Comparison of ENCODE assay signal across 8 cellular contexts in the genomic region with DNA sequence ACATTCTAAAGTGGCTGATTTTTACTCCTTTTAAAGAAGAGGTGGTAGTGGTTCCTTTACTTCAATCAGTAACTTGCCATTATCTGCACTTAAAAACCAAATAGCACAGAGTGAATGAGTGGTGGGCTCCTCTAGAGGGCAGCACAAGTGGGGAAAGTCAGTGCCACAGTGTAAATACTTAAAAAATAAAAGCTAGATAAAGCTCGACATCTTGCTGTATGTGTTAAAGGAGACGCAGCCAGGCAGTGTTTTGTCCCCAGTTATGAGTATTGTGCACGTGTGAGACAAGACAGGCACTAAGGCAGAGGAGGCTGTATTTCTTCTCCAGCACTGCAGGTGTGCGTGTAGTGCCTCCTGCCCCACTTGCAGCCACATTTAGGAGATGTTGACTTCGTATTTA. TPM values are rescaled to one million over a fixed set of nuclear protein-coding genes. Genes with fewer than 3 reads are reported as not detected.
A peak's percentile ranks its signal among the peaks of the same experiment; 100 is the strongest.
DNase-seq lines count a peak whose midpoint lies in the region; ATAC-seq, FAIRE-seq and TF ChIP-seq lines count a peak whose summit lies in the region.

No MANE protein-coding gene starts in this region.

- H4K20me1 ChIP-seq in endothelial cell of umbilical vein (replicated peaks; ENCODE audit: control insufficient read depth, extremely low read depth, insufficient read depth, low read length) = no peaks in the 10 kb centered on the region

- dilution Hi-C loops in endothelial cell of umbilical vein (cut with MboI; ENCODE audit: extremely low pct_ligation_motif_present, low sequenced_read_pairs) = no loop called here

- no peak overlapping the region for H3K9ac ChIP-seq in endothelial cell of umbilical vein (replicated peaks; ENCODE audit: extremely low read depth, insufficient read depth, low read length)

- BruUV-seq in endothelial cell of umbilical vein (replicated peaks; lab: Mats Ljungman, UMichigan) = no TSS peak

- no peaks in the 10 kb centered on the region for H3K79me2 ChIP-seq in endothelial cell of umbilical vein (ENCODE audit: control insufficient read depth, insufficient read depth, low read length)

- H3K9me1 ChIP-seq in endothelial cell of umbilical vein (replicated peaks; ENCODE audit: control insufficient read depth, extremely low read depth, insufficient read depth, low read length) = no peaks in the 10 kb centered on the region

- TF ChIP-seq POLR2A in endothelial cell of umbilical vein (IDR thresholded peaks at IDR 0.05; ENCODE audit: low read depth, low read length) = no peak
- no peak for TF ChIP-seq POLR2A in vagina (IDR thresholded peaks at IDR 0.05)

- H3K9me3 ChIP-seq in endothelial cell of umbilical vein (replicated peaks; ENCODE audit: control insufficient read depth, insufficient read depth, low read length) = no peaks in the 10 kb centered on the region
- no peaks in the 10 kb centered on the region for H3K9me3 ChIP-seq in vagina

- intact Hi-C loops in endothelial cell of umbilical vein (cut with micrococcal nuclease) = loop anchor here (2.0 to 5.0 kb wide), 2 partner anchors 118 to 349 kb away; no protein-coding TSS in a partner anchor
- intact Hi-C loops in vagina (cut with DNase I) = no loop called here

- no peaks in the 10 kb centered on the region for H3K27me3 ChIP-seq in endothelial cell of umbilical vein (ENCODE audit: control insufficient read depth in 2 of 2, insufficient read depth in 2 of 2, low read length in 2 of 2)
- no peaks in the 10 kb centered on the region for H3K27me3 ChIP-seq in vagina

- H3K4me1 ChIP-seq in endothelial cell of umbilical vein (ENCODE audit: control insufficient read depth, extremely low read depth, insufficient read depth, low read length) (no peaks in the 10 kb centered on the region), vagina (no peaks in the 10 kb centered on the region)

- POLR2A ChIA-PET in endothelial cell of umbilical vein (lab: Charles Lee) = no interaction called here

- H2AFZ ChIP-seq in endothelial cell of umbilical vein (ENCODE audit: low read depth, low read length) = no peak overlapping the region

- in situ Hi-C loops in SK-MEL-5 (cut with HindIII; ENCODE audit: low pct_unique_long_range_greater_than_20kb, low sequenced_read_pairs) = no loop called here

- no peak overlapping the region for H3K27ac ChIP-seq in 22Rv1
- H3K27ac ChIP-seq in endothelial cell of umbilical vein (ENCODE audit: insufficient read depth, low read depth, low read length) = no peak overlapping the region
- H3K27ac ChIP-seq in vagina = no peak overlapping the region

- CTCF ChIA-PET in endothelial cell of umbilical vein (lab: Charles Lee) = interaction anchor here (0.5 to 2.3 kb wide), 55 partner anchors 8 to 384 kb away, joined by 3 to 51 read pairs (median 4); a partner anchor contains a TSS

- H3K4me3 ChIP-seq in endothelial cell of umbilical vein (replicated peaks in 1 of 3; ENCODE audit: insufficient read depth in 1 of 3, low read depth in 1 of 3, low read length in 3 of 3) (no peak overlapping the region), vagina (no peak overlapping the region)

- TF ChIP-seq CTCF in 22Rv1 (IDR thresholded peaks at IDR 0.05) = peak; percentile 82
- peak; percentile 56 to 74 for TF ChIP-seq CTCF in endothelial cell of umbilical vein (IDR thresholded peaks at IDR 0.05; ENCODE audit: extremely low read depth in 1 of 2, insufficient read depth in 1 of 2, low read depth in 1 of 2, low read length in 2 of 2)
- peak in 1 of 3 experiments; percentile 6 for TF ChIP-seq CTCF in vagina (IDR thresholded peaks at IDR 0.05)

- FAIRE-seq in endothelial cell of umbilical vein (lab: Jason Lieb, UNC) = peak; percentile 40

- H3K36me3 ChIP-seq in endothelial cell of umbilical vein (ENCODE audit: control insufficient read depth in 2 of 2, extremely low read depth in 1 of 2, insufficient read depth in 2 of 2, low read length in 2 of 2) (peaks cover 0 to under 1% of the 10 kb centered on the region in 2 experiments), vagina (peaks cover 0 to 21% of the 10 kb centered on the region in 2 donors)

- H3K4me2 ChIP-seq in endothelial cell of umbilical vein (ENCODE audit: insufficient read depth, low read length) = no peak overlapping the region

- peak; percentile 64 for ATAC-seq in HG02852 (IDR thresholded peaks at IDR 0.05; ENCODE audit: unreplicated experiment)
- ATAC-seq in esophagus mucosa = no peak

- DNase-seq in Daoy (ENCODE audit: low read depth) (peak; percentile 13), SK-MEL-5 (ENCODE audit: low read depth, low spot score) (peak; percentile 58), endothelial cell of umbilical vein (ENCODE audit: low read depth, low spot score) (peak; percentile 65), pons (ENCODE audit: low spot score) (peak; percentile 32), vagina (ENCODE audit: extremely low spot score in 2 of 2) (no peak)

TF ChIP-seq in endothelial cell of umbilical vein, 7 proteins besides CTCF, POLR2A, EP300 and RAD21:
- TF ChIP-seq JUN (IDR thresholded peaks at IDR 0.05; ENCODE audit: borderline replicate concordance, insufficient read depth, insufficient read length, low read depth) = no peak
- TF ChIP-seq, protein P1, sequence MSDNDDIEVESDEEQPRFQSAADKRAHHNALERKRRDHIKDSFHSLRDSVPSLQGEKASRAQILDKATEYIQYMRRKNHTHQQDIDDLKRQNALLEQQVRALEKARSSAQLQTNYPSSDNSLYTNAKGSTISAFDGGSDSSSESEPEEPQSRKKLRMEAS (IDR thresholded peaks at IDR 0.05; ENCODE audit: insufficient read depth, insufficient read length) = no peak
- no peak for TF ChIP-seq FOS (IDR thresholded peaks at IDR 0.05; ENCODE audit: borderline replicate concordance, insufficient read depth, low read length)
- no peak for TF ChIP-seq MYC (IDR thresholded peaks at IDR 0.05; ENCODE audit: low read depth, low read length)
- TF ChIP-seq POLR2AphosphoS5 (IDR thresholded peaks at IDR 0.05; ENCODE audit: insufficient read depth, low read depth, low read length) = no peak

RNA-seq across cellular contexts. Expression of a gene that starts 24.6 kb away (rescaled TPM):
- total RNA-seq in Daoy (2014; rRNA removed; shearing (Covaris generic)) = 2.4 and 4.7 TPM in 2 replicates
- total RNA-seq in SK-MEL-5 (2014; rRNA removed; shearing (Covaris generic)) = 10.8 and 14.0 TPM in 2 replicates
- 9.7 and 10.6 TPM in 2 replicates for polyA plus RNA-seq in SK-MEL-5 (2015; cell fraction: cytosol; rRNA removed)
- polyA plus RNA-seq in SK-MEL-5 (2015; cell fraction: nucleus; rRNA removed) = 1.8 and 3.1 TPM in 2 replicates
- total RNA-seq in endothelial cell of umbilical vein = 6.1 and 7.6 TPM in 2 replicates
- 2.1 and 3.4 TPM in 2 replicates for polyA plus RNA-seq in endothelial cell of umbilical vein
- polyA plus RNA-seq in endothelial cell of umbilical vein (2011; cell fraction: cytosol; rRNA removed) = 6.3 and 6.4 TPM in 2 replicates
- 1.9 and 2.8 TPM in 2 replicates for polyA plus RNA-seq in endothelial cell of umbilical vein (2011; cell fraction: nucleus; rRNA removed)
- polyA plus RNA-seq in endothelial cell of umbilical vein (2012) = 8.1 and 13.9 TPM in 2 replicates
- polyA minus RNA-seq in endothelial cell of umbilical vein = 1.4 and 2.2 TPM in 2 replicates
- not detected for polyA minus RNA-seq in endothelial cell of umbilical vein (2011; cell fraction: cytosol; rRNA and poly(A)+ RNA removed)
- polyA minus RNA-seq in endothelial cell of umbilical vein (2011; cell fraction: nucleus; rRNA and poly(A)+ RNA removed) = 0.91 and 1.7 TPM in 2 replicates
- 1.0 TPM for total RNA-seq in esophagus mucosa
- total RNA-seq in vagina = 9.1 TPM

Comparison
In these comparisons a context has a peak if more than half of its experiments do, and no peak if none do; other contexts are left out.
1. DNase-seq: peak in Daoy (single experiment), SK-MEL-5 (single experiment), endothelial cell of umbilical vein (single experiment) and pons (single experiment); none in vagina (0 of 2).